ENCODE assay signal across 8 cellular contexts in the genomic region with DNA sequence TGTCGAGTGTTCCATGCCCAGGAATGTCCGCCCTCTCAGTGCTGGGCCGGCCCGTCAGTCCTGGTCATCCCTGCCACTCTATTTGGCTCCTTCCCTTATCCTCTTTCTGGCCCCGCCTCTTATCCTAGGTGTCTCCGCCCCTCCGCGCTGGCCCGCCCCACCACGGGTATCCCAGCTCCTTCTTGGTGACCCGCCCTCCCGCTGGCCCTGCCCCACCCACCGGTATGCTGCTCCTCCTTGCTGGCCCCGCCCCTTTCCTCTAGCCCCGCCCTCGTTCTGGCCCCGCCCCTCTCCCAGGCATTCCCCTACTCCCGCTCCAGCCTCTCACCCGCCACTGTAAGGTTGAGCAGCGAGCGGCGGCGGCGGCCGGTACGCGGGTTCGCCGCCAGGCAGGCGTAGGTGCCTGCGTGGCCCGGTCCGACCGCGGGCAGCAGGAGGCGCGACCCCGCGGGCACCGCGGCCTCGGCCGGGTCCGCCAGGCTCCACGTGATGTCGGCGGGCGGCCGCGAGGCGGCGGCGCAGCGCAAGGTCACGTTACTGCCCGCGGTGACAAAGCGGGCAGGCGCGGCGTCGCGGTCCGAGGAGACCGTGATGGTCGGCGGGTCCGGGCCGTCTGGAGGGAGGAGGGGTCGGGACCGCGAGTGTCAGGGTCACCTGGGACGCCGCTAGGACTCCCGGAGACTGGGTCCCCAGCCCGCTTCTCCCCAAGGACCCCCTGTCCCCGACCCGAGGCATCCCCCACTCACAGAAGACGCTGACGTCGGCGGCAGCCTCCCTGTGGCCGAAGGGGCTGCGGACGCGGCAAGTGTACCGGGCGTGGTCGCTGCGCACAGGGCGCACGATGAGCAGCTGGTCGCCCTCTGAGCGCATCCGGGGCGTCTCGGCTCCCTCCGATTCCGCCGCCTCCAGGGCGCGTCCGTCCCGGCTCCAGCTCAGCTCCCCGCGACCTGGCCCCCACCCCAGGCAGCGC. TPM values are rescaled to one million over a fixed set of nuclear protein-coding genes. Genes with fewer than 3 reads are reported as not detected.
DNase-seq lines count a peak whose midpoint lies in the region; ATAC-seq, FAIRE-seq and TF ChIP-seq lines count a peak whose summit lies in the region.

No MANE protein-coding gene starts in this region.

- H3K4me1 ChIP-seq in naive thymus-derived CD4-positive, alpha-beta T cell (ENCODE audit: control insufficient read depth in 2 of 2, insufficient read depth in 2 of 2, low read length in 2 of 2) = peaks cover 10 to 11% of the 10 kb centered on the region in 2 donors

- intact Hi-C loops in activated T-helper 1 cell treated with anti-CD3 and anti-CD28 coated beads, Interleukin-12 subunit alpha, Interleukin-12 subunit beta, Interleukin-2, Interleukin-4 antibody, amounts not matched to agents 30 ng/mL and 10 ng/mL and 1 ng/mL, durations not matched to agents 14 hours and 24 hours and 36 hours (cut with micrococcal nuclease) = loop anchor here (1.0 to 2.0 kb wide), 11 partner anchors 13 to 363 kb away; no protein-coding TSS in a partner anchor
- intact Hi-C loops in naive thymus-derived CD4-positive, alpha-beta T cell (cut with micrococcal nuclease) = loop anchor here (1.0 to 2.0 kb wide), 8 partner anchors 27 to 439 kb away; no protein-coding TSS in a partner anchor

- POLR2A ChIA-PET in naive thymus-derived CD4-positive, alpha-beta T cell (lab: Charles Lee) = interaction anchor here (1.0 kb wide), 1 partner anchor 208 kb away, joined by 3 read pairs; no protein-coding TSS in a partner anchor

- H3K9me3 ChIP-seq in naive thymus-derived CD4-positive, alpha-beta T cell (ENCODE audit: control insufficient read depth in 2 of 3, low read length in 3 of 3) = no peaks in the 10 kb centered on the region

- H3K27ac Mint-ChIP-seq in activated T-helper 1 cell treated with anti-CD3 and anti-CD28 coated beads, Interleukin-12 subunit alpha, Interleukin-12 subunit beta, Interleukin-2, Interleukin-4 antibody, amounts not matched to agents 30 ng/mL and 10 ng/mL and 1 ng/mL, durations not matched to agents 14 hours and 24 hours and 36 hours = peak overlapping the region; percentile 90
- peak overlapping the region in 5 of 9 donors; percentile 7 to 73 (median 68) for H3K27ac Mint-ChIP-seq in naive thymus-derived CD4-positive, alpha-beta T cell

- H3K4me3 ChIP-seq in naive thymus-derived CD4-positive, alpha-beta T cell (ENCODE audit: low read length) = peak overlapping the region; percentile 65

- H3K36me3 ChIP-seq in naive thymus-derived CD4-positive, alpha-beta T cell (ENCODE audit: control insufficient read depth in 2 of 3, insufficient read depth in 3 of 3, low read length in 3 of 3) = peaks cover 0 to 3% (median 0%) of the 10 kb centered on the region in 3 experiments

- TF ChIP-seq CTCF in AG09319 (IDR thresholded peaks at IDR 0.05; ENCODE audit: low read depth, low read length) = no peak; the same call in 1 of the 2 replicates

- H3K36me3 Mint-ChIP-seq in activated T-helper 1 cell treated with anti-CD3 and anti-CD28 coated beads, Interleukin-12 subunit alpha, Interleukin-12 subunit beta, Interleukin-2, Interleukin-4 antibody, amounts not matched to agents 30 ng/mL and 10 ng/mL and 1 ng/mL, durations not matched to agents 14 hours and 24 hours and 36 hours (ENCODE audit: low read depth) = peaks cover 11% of the 10 kb centered on the region
- peaks cover 0 to 3% (median 0%) of the 10 kb centered on the region in 5 donors for H3K36me3 Mint-ChIP-seq in naive thymus-derived CD4-positive, alpha-beta T cell

- in situ Hi-C loops in GM18951 (cut with MboI; ENCODE audit: low sequenced_read_pairs, unreplicated experiment) = no loop called here

- FAIRE-seq in RCC 7860 (lab: Jason Lieb, UNC) = no peak

- TF ChIP-seq POLR2A in GM18951 (IDR thresholded peaks at IDR 0.05; ENCODE audit: extremely low read depth, insufficient read depth, insufficient read length) = peak; percentile 54

- H3K4me1 Mint-ChIP-seq in activated T-helper 1 cell treated with anti-CD3 and anti-CD28 coated beads, Interleukin-12 subunit alpha, Interleukin-12 subunit beta, Interleukin-2, Interleukin-4 antibody, amounts not matched to agents 30 ng/mL and 10 ng/mL and 1 ng/mL, durations not matched to agents 14 hours and 24 hours and 36 hours (ENCODE audit: low read depth) = peaks cover 25% of the 10 kb centered on the region
- H3K4me1 Mint-ChIP-seq in naive thymus-derived CD4-positive, alpha-beta T cell = peaks cover 14 to 24% (median 19%) of the 10 kb centered on the region in 7 donors

- H3K27me3 ChIP-seq in naive thymus-derived CD4-positive, alpha-beta T cell (ENCODE audit: control insufficient read depth in 2 of 2, insufficient read depth in 2 of 2, low read length in 2 of 2) = no peaks in the 10 kb centered on the region

- DNase-seq in AG09319 (ENCODE audit: extremely low read depth, low read depth) (peak; percentile 92), RCC 7860 (ENCODE audit: low spot score) (peak; percentile 89), fibroblast of gingiva (ENCODE audit: low read depth) (peak; percentile 98)
- peak; percentile 90 for DNase-seq in activated T-helper 1 cell treated with anti-CD3 and anti-CD28 coated beads, Interleukin-12 subunit alpha, Interleukin-12 subunit beta, Interleukin-2, Interleukin-4 antibody, amounts not matched to agents 30 ng/mL and 10 ng/mL and 1 ng/mL, durations not matched to agents 14 hours and 24 hours and 36 hours (ENCODE audit: low spot score)
- peak; percentile 34 to 96 (median 52) for DNase-seq in naive thymus-derived CD4-positive, alpha-beta T cell
- peak; percentile 91 to 98 for DNase-seq in stimulated activated CD8-positive, alpha-beta memory T cell treated with anti-CD3 and anti-CD28 coated beads, Interleukin-7, amount 100 ng/mL, for 48 hours (ENCODE audit: extremely low read depth in 1 of 2, low read depth in 1 of 2)

- ATAC-seq in HG03354 (IDR thresholded peaks at IDR 0.05; ENCODE audit: poor library complexity, severe bottlenecking, unreplicated experiment) = peak; percentile 55
- peak; percentile 89 for ATAC-seq in naive thymus-derived CD4-positive, alpha-beta T cell

- CTCF ChIA-PET in naive thymus-derived CD4-positive, alpha-beta T cell (lab: Charles Lee) = interaction anchor here (0.6 to 1.0 kb wide), 4 partner anchors 24 to 317 kb away, joined by 3 to 4 read pairs (median 4); no protein-coding TSS in a partner anchor

- peak overlapping the region; percentile 93 for H3K4me3 Mint-ChIP-seq in activated T-helper 1 cell treated with anti-CD3 and anti-CD28 coated beads, Interleukin-12 subunit alpha, Interleukin-12 subunit beta, Interleukin-2, Interleukin-4 antibody, amounts not matched to agents 30 ng/mL and 10 ng/mL and 1 ng/mL, durations not matched to agents 14 hours and 24 hours and 36 hours
- H3K4me3 Mint-ChIP-seq in naive thymus-derived CD4-positive, alpha-beta T cell = peak overlapping the region; percentile 83 to 94 (median 88)

- H3K9me3 Mint-ChIP-seq in activated T-helper 1 cell treated with anti-CD3 and anti-CD28 coated beads, Interleukin-12 subunit alpha, Interleukin-12 subunit beta, Interleukin-2, Interleukin-4 antibody, amounts not matched to agents 30 ng/mL and 10 ng/mL and 1 ng/mL, durations not matched to agents 14 hours and 24 hours and 36 hours = no peaks in the 10 kb centered on the region
- H3K9me3 Mint-ChIP-seq in naive thymus-derived CD4-positive, alpha-beta T cell = no peaks in the 10 kb centered on the region

- peaks cover 6% of the 10 kb centered on the region for H3K27me3 Mint-ChIP-seq in activated T-helper 1 cell treated with anti-CD3 and anti-CD28 coated beads, Interleukin-12 subunit alpha, Interleukin-12 subunit beta, Interleukin-2, Interleukin-4 antibody, amounts not matched to agents 30 ng/mL and 10 ng/mL and 1 ng/mL, durations not matched to agents 14 hours and 24 hours and 36 hours (ENCODE audit: insufficient read depth)
- H3K27me3 Mint-ChIP-seq in naive thymus-derived CD4-positive, alpha-beta T cell = peaks cover 0 to 13% (median 0%) of the 10 kb centered on the region in 5 donors

- H3K27ac ChIP-seq in naive thymus-derived CD4-positive, alpha-beta T cell (ENCODE audit: low read depth, low read length) = peak overlapping the region; percentile 40

RNA-seq across cellular contexts. Expression of a gene that starts 2.0 kb away (rescaled TPM):
- total RNA-seq in activated T-helper 1 cell treated with anti-CD3 and anti-CD28 coated beads, Interleukin-12 subunit alpha, Interleukin-12 subunit beta, Interleukin-2, Interleukin-4 antibody, amounts not matched to agents 30 ng/mL and 10 ng/mL and 1 ng/mL, durations not matched to agents 14 hours and 24 hours and 36 hours = 5.6 and 6.0 TPM in 2 replicates
- total RNA-seq in naive thymus-derived CD4-positive, alpha-beta T cell = 1 to 10 TPM in 1 of 5 experiments, under 1 TPM in 3, not detected in 1; 0.13 to 1.1 (median 0.44) TPM
- polyA plus RNA-seq in naive thymus-derived CD4-positive, alpha-beta T cell = not detected

RNA-seq across cellular contexts. Expression of a gene that starts 26.2 kb away (rescaled TPM):
- total RNA-seq in activated T-helper 1 cell treated with anti-CD3 and anti-CD28 coated beads, Interleukin-12 subunit alpha, Interleukin-12 subunit beta, Interleukin-2, Interleukin-4 antibody, amounts not matched to agents 30 ng/mL and 10 ng/mL and 1 ng/mL, durations not matched to agents 14 hours and 24 hours and 36 hours = 174 and 180 TPM in 2 replicates
- total RNA-seq in naive thymus-derived CD4-positive, alpha-beta T cell = 10 to 100 TPM; 31.8 to 90.3 (median 47.1) TPM
- polyA plus RNA-seq in naive thymus-derived CD4-positive, alpha-beta T cell = 10 to 100 TPM; 78.0 to 83.7 TPM

RNA-seq across cellular contexts. Expression of a gene that starts 28.5 kb away (rescaled TPM):
- total RNA-seq in activated T-helper 1 cell treated with anti-CD3 and anti-CD28 coated beads, Interleukin-12 subunit alpha, Interleukin-12 subunit beta, Interleukin-2, Interleukin-4 antibody, amounts not matched to agents 30 ng/mL and 10 ng/mL and 1 ng/mL, durations not matched to agents 14 hours and 24 hours and 36 hours = 1.2 and 1.3 TPM in 2 replicates
- total RNA-seq in naive thymus-derived CD4-positive, alpha-beta T cell = not detected
- polyA plus RNA-seq in naive thymus-derived CD4-positive, alpha-beta T cell = not detected

RNA-seq across cellular contexts. Expression of a gene that starts 28.8 kb away (rescaled TPM):
- 16.2 and 23.2 TPM in 2 replicates for total RNA-seq in activated T-helper 1 cell treated with anti-CD3 and anti-CD28 coated beads, Interleukin-12 subunit alpha, Interleukin-12 subunit beta, Interleukin-2, Interleukin-4 antibody, amounts not matched to agents 30 ng/mL and 10 ng/mL and 1 ng/mL, durations not matched to agents 14 hours and 24 hours and 36 hours
- 10 to 100 TPM in 1 of 5 experiments, 1 to 10 TPM in 1, under 1 TPM in 1, not detected in 2; 0.32 to 13.3 (median 4.4) TPM for total RNA-seq in naive thymus-derived CD4-positive, alpha-beta T cell
- polyA plus RNA-seq in naive thymus-derived CD4-positive, alpha-beta T cell = not detected

RNA-seq across cellular contexts. Expression of a gene that starts 32.5 kb away (rescaled TPM):
- 376 and 393 TPM in 2 replicates for total RNA-seq in activated T-helper 1 cell treated with anti-CD3 and anti-CD28 coated beads, Interleukin-12 subunit alpha, Interleukin-12 subunit beta, Interleukin-2, Interleukin-4 antibody, amounts not matched to agents 30 ng/mL and 10 ng/mL and 1 ng/mL, durations not matched to agents 14 hours and 24 hours and 36 hours
- total RNA-seq in naive thymus-derived CD4-positive, alpha-beta T cell = 100 to 1,000 TPM in 1 of 5 experiments, 10 to 100 TPM in 2, 1 to 10 TPM in 2; 3.9 to 336 (median 62.3) TPM
- polyA plus RNA-seq in naive thymus-derived CD4-positive, alpha-beta T cell = 1 to 10 TPM; 8.9 to 9.8 TPM

Comparison
In these comparisons a context has a peak if more than half of its experiments do, and no peak if none do; other contexts are left out.
1. Peak in every context shown above with its lines: DNase-seq, ATAC-seq, H3K4me3 ChIP-seq and H3K27ac ChIP-seq.